ENCODE assay signal across 11 cellular contexts in genomic region chr13:44373247-44373600, GRCh38. TPM values are rescaled to one million over a fixed set of nuclear protein-coding genes. Genes with fewer than 3 reads are reported as not detected.
DNase-seq lines count a peak whose midpoint lies in the region; ATAC-seq, FAIRE-seq and TF ChIP-seq lines count a peak whose summit lies in the region.
"Had no signal": no experiment of that assay in that cellular context is flagged by ENCODE, and none has a peak within 500 bp of the region (broad histone marks: within the 10 kb centered on the region; RNA-seq: fewer than 3 reads in every experiment).

No MANE protein-coding gene starts in this region.

- H2BK15ac ChIP-seq in mesendoderm (replicated peaks; ENCODE audit: low read depth) = no peak overlapping the region

- H4K20me1 ChIP-seq in OCI-LY1 (ENCODE audit: insufficient read depth, low read length) (no peaks in the 10 kb centered on the region), endothelial cell of umbilical vein (replicated peaks; ENCODE audit: control insufficient read depth, extremely low read depth, insufficient read depth, low read length) (no peaks in the 10 kb centered on the region)

- H3F3A ChIP-seq in OCI-LY1 (ENCODE audit: insufficient read depth, low read length) = no peaks in the 10 kb centered on the region

- TF ChIP-seq CTCF in OCI-LY1 (IDR thresholded peaks at IDR 0.05; ENCODE audit: low read length) (no peak), endothelial cell of umbilical vein (IDR thresholded peaks at IDR 0.05; ENCODE audit: extremely low read depth in 1 of 2, insufficient read depth in 1 of 2, low read depth in 1 of 2, low read length in 2 of 2) (no peak), omental fat pad (IDR thresholded peaks at IDR 0.05) (no peak)

- no peak overlapping the region for H2BK120ac ChIP-seq in mesendoderm (ENCODE audit: low read depth, low read length)

- DNase-seq in endothelial cell of umbilical vein (ENCODE audit: low read depth, low spot score) (no peak), mesendoderm (no peak), substantia nigra (lab: John Stamatoyannopoulos, UW) (peak in 6 of 49 donors; percentile 30 to 58 (median 46)), NCI-H526 treated with DMSO at 0.1 percent for 48 hours (lab: John Stamatoyannopoulos, UW) (no peak), omental fat pad (ENCODE audit: low spot score) (no peak)
- DNase-seq in activated CD4-positive, CD25-positive, alpha-beta regulatory T cell (lab: John Stamatoyannopoulos, UW) = no peak
- DNase-seq: GF-D8 had no signal

- H3K36me3 ChIP-seq in OCI-LY1 (ENCODE audit: insufficient read depth, low read length) = no peaks in the 10 kb centered on the region
- no peaks in the 10 kb centered on the region for H3K36me3 ChIP-seq in endothelial cell of umbilical vein (ENCODE audit: control insufficient read depth in 2 of 2, extremely low read depth in 1 of 2, insufficient read depth in 2 of 2, low read length in 2 of 2)
- H3K36me3 ChIP-seq in mesendoderm (ENCODE audit: control insufficient read depth, insufficient read depth, low read length) = no peaks in the 10 kb centered on the region

- H4K5ac ChIP-seq in mesendoderm (ENCODE audit: low read length) = no peak overlapping the region

- no peak overlapping the region for H3K4ac ChIP-seq in mesendoderm (ENCODE audit: low read depth, low read length)

- no peak for TF ChIP-seq POLR2A in endothelial cell of umbilical vein (IDR thresholded peaks at IDR 0.05; ENCODE audit: low read depth, low read length)

- no peak for FAIRE-seq in endothelial cell of umbilical vein (lab: Jason Lieb, UNC)

- no peaks in the 10 kb centered on the region for H3K9me1 ChIP-seq in endothelial cell of umbilical vein (replicated peaks; ENCODE audit: control insufficient read depth, extremely low read depth, insufficient read depth, low read length)

- dilution Hi-C loops in endothelial cell of umbilical vein (cut with MboI; ENCODE audit: extremely low pct_ligation_motif_present, low sequenced_read_pairs) = no loop called here

- WGBS in mesendoderm (ENCODE audit: extremely low coverage, insufficient coverage, low lambda C conversion rate) = no CpG with 5 or more reads among the region's 29 CpGs

- CTCF ChIA-PET in endothelial cell of umbilical vein (lab: Charles Lee) = interaction anchor here (1.2 kb wide), 1 partner anchor 105 kb away, joined by 3 read pairs; no protein-coding TSS in a partner anchor

- H3K4me2 ChIP-seq in OCI-LY1 (ENCODE audit: low read length) (peak overlapping the region; percentile 46; the same call in 1 of the 2 replicates), endothelial cell of umbilical vein (ENCODE audit: insufficient read depth, low read length) (peak overlapping the region; percentile 67), mesendoderm (ENCODE audit: low read length) (peak overlapping the region; percentile 75)

- H3K9me2 ChIP-seq in OCI-LY1 (ENCODE audit: low read depth, low read length) = no peaks in the 10 kb centered on the region

- H3K9me3 ChIP-seq in OCI-LY1 (ENCODE audit: low read length) = no peaks in the 10 kb centered on the region
- H3K9me3 ChIP-seq in endothelial cell of umbilical vein (replicated peaks; ENCODE audit: control insufficient read depth, insufficient read depth, low read length) = no peaks in the 10 kb centered on the region

- ATAC-seq in HG03097 (IDR thresholded peaks at IDR 0.05; ENCODE audit: low FRiP score, unreplicated experiment) (no peak), omental fat pad (ENCODE audit: low FRiP score) (no peak)

- H3K27ac ChIP-seq in OCI-LY1 (ENCODE audit: low read depth, low read length, poor library complexity, severe bottlenecking) = no peak overlapping the region
- H3K27ac ChIP-seq in endothelial cell of umbilical vein (ENCODE audit: insufficient read depth, low read depth, low read length) = no peak overlapping the region
- H3K27ac ChIP-seq in mesendoderm (ENCODE audit: low read depth, low read length) = no peak overlapping the region
- peak overlapping the region; percentile 83 for H3K27ac ChIP-seq in substantia nigra (ENCODE audit: low read depth, low read length, poor library complexity, severe bottlenecking)

- H3K4me1 ChIP-seq in OCI-LY1 (ENCODE audit: insufficient read depth, low read length, severe bottlenecking) = no peaks in the 10 kb centered on the region
- peaks cover 6% of the 10 kb centered on the region for H3K4me1 ChIP-seq in endothelial cell of umbilical vein (ENCODE audit: control insufficient read depth, extremely low read depth, insufficient read depth, low read length)
- no peaks in the 10 kb centered on the region for H3K4me1 ChIP-seq in mesendoderm (ENCODE audit: control insufficient read depth, low read depth, low read length)

- H3K79me1 ChIP-seq in mesendoderm (ENCODE audit: low read length) = no peaks in the 10 kb centered on the region

- POLR2A ChIA-PET in endothelial cell of umbilical vein (lab: Charles Lee) = no interaction called here

- no peak overlapping the region for H3K23ac ChIP-seq in mesendoderm (ENCODE audit: low read length)

- intact Hi-C loops in endothelial cell of umbilical vein (cut with micrococcal nuclease) = no loop called here

- no peak overlapping the region for H4K8ac ChIP-seq in mesendoderm (ENCODE audit: low read depth, low read length)

- H3K27me3 ChIP-seq in OCI-LY1 (ENCODE audit: insufficient read depth, low read length) (peaks cover 7% of the 10 kb centered on the region; the same call in 1 of the 2 replicates), endothelial cell of umbilical vein (ENCODE audit: control insufficient read depth in 2 of 2, insufficient read depth in 2 of 2, low read length in 2 of 2) (no peaks in the 10 kb centered on the region), mesendoderm (ENCODE audit: insufficient read depth, low read length, poor library complexity) (no peaks in the 10 kb centered on the region)

- no peaks in the 10 kb centered on the region for H3K79me2 ChIP-seq in OCI-LY1 (ENCODE audit: insufficient read depth, low read length)
- no peaks in the 10 kb centered on the region for H3K79me2 ChIP-seq in endothelial cell of umbilical vein (ENCODE audit: control insufficient read depth, insufficient read depth, low read length)
- no peaks in the 10 kb centered on the region for H3K79me2 ChIP-seq in mesendoderm (ENCODE audit: control insufficient read depth, insufficient read depth, low read length)

- BruUV-seq in endothelial cell of umbilical vein (replicated peaks; lab: Mats Ljungman, UMichigan) = no TSS peak

- no peak overlapping the region for H2AK5ac ChIP-seq in mesendoderm (ENCODE audit: low read length)

- H3K56ac ChIP-seq in mesendoderm (ENCODE audit: low read length) = peak overlapping the region; percentile 74

- H2AFZ ChIP-seq in OCI-LY1 (ENCODE audit: low read length) (no peak overlapping the region), endothelial cell of umbilical vein (ENCODE audit: low read depth, low read length) (peak overlapping the region; percentile 86)

- H3K4me3 ChIP-seq in OCI-LY1 (ENCODE audit: low read depth, low read length, poor library complexity, severe bottlenecking) (peak overlapping the region; percentile 43), endothelial cell of umbilical vein (replicated peaks in 1 of 3; ENCODE audit: insufficient read depth in 1 of 3, low read depth in 1 of 3, low read length in 3 of 3) (peak overlapping the region in 2 of 3 experiments; percentile 36 to 54), mesendoderm (ENCODE audit: low read length) (peak overlapping the region; percentile 32)

- no peak overlapping the region for H3K9ac ChIP-seq in OCI-LY1 (ENCODE audit: low read length)
- H3K9ac ChIP-seq in endothelial cell of umbilical vein (replicated peaks; ENCODE audit: extremely low read depth, insufficient read depth, low read length) = no peak overlapping the region
- peak overlapping the region; percentile 66 for H3K9ac ChIP-seq in mesendoderm (ENCODE audit: low read length)

- peak overlapping the region; percentile 43 for H3K18ac ChIP-seq in mesendoderm (ENCODE audit: low read length)

- no peak overlapping the region for H2BK5ac ChIP-seq in mesendoderm (ENCODE audit: low read length)

TF ChIP-seq in endothelial cell of umbilical vein, 7 proteins besides CTCF, POLR2A, EP300 and RAD21:
- TF ChIP-seq, protein P1, sequence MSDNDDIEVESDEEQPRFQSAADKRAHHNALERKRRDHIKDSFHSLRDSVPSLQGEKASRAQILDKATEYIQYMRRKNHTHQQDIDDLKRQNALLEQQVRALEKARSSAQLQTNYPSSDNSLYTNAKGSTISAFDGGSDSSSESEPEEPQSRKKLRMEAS (IDR thresholded peaks at IDR 0.05; ENCODE audit: insufficient read depth, insufficient read length) = no peak

RNA-seq across cellular contexts. Expression of gene SERP2, which starts 0.4 kb away (rescaled TPM):
- total RNA-seq in endothelial cell of umbilical vein (0.85 TPM in 1 of 2 replicates, not detected in the other), omental fat pad (1 to 10 TPM; 2.0 to 4.9 (median 3.9) TPM)
- polyA plus RNA-seq in endothelial cell of umbilical vein = 0.29 and 0.30 TPM in 2 replicates
- 0.31 and 0.35 TPM in 2 replicates for polyA plus RNA-seq in endothelial cell of umbilical vein (2011; cell fraction: cytosol; rRNA removed)
- polyA plus RNA-seq in endothelial cell of umbilical vein (2011; cell fraction: nucleus; rRNA removed) = 0.20 and 0.59 TPM in 2 replicates
- polyA plus RNA-seq in endothelial cell of umbilical vein (2012) = 0.54 TPM in 1 of 2 replicates, not detected in the other
- 0.72 and 1.2 TPM in 2 replicates for polyA minus RNA-seq in endothelial cell of umbilical vein
- polyA minus RNA-seq in endothelial cell of umbilical vein (2011; cell fraction: cytosol; rRNA and poly(A)+ RNA removed) = not detected
- 1.8 TPM in 1 of 2 replicates, not detected in the other for polyA minus RNA-seq in endothelial cell of umbilical vein (2011; cell fraction: nucleus; rRNA and poly(A)+ RNA removed)
- polyA plus RNA-seq in mesendoderm (2013, experiment 1 of 2) = 1.9 TPM
- polyA plus RNA-seq in mesendoderm (2013, experiment 2 of 2) = 1.8 TPM
- total RNA-seq: activated CD4-positive, alpha-beta T cell treated with anti-CD3 and anti-CD28 coated beads, Interleukin-2, amount 10 ng/mL, durations not matched to agents 24 days and 14 days; naive thymus-derived CD8-positive, alpha-beta T cell had no signal
